ENCODE assay signal across 1 cellular context in genomic region chr17:1125775-1126120, GRCh38.
TF ChIP-seq lines count a peak whose summit lies in the region.

No MANE protein-coding gene starts in this region.

TF ChIP-seq in HEK293, 187 proteins besides CTCF, POLR2A, EP300 and RAD21 (continued from another document):
- TF ChIP-seq EGR2 (tag by site-specific recombination; IDR thresholded peaks at IDR 0.05; ENCODE audit: low read depth) (peak; percentile 56), ZNF600 (tag by site-specific recombination; IDR thresholded peaks at IDR 0.05) (peak; percentile 18; the same call in 1 of the 2 replicates), REPIN1 (tag by site-specific recombination; IDR thresholded peaks at IDR 0.05; ENCODE audit: low read depth) (no peak)
